ENCODE assay signal across 1 cellular context in genomic region chr16:53817812-53818211, GRCh38.
A peak's percentile ranks its signal among the peaks of the same experiment; 100 is the strongest.
TF ChIP-seq lines count a peak whose summit lies in the region.

No MANE protein-coding gene starts in this region.

TF ChIP-seq in SK-N-SH treated with all-trans-retinoic acid at 6 μM for 48 hours, 23 proteins besides CTCF, POLR2A, EP300 and RAD21 (continued from another document):
- TF ChIP-seq, protein P1, sequence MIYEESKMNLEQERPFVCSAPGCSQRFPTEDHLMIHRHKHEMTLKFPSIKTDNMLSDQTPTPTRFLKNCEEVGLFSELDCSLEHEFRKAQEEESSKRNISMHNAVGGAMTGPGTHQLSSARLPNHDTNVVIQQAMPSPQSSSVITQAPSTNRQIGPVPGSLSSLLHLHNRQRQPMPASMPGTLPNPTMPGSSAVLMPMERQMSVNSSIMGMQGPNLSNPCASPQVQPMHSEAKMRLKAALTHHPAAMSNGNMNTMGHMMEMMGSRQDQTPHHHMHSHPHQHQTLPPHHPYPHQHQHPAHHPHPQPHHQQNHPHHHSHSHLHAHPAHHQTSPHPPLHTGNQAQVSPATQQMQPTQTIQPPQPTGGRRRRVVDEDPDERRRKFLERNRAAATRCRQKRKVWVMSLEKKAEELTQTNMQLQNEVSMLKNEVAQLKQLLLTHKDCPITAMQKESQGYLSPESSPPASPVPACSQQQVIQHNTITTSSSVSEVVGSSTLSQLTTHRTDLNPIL (CRISPR knock-in tag; IDR thresholded peaks at IDR 0.05; ENCODE audit: low read depth), result peak; percentile 62; the same call in 1 of the 2 replicates
- no peak for TF ChIP-seq CSRNP3 (CRISPR knock-in tag; IDR thresholded peaks at IDR 0.05)
- TF ChIP-seq ISL1 (CRISPR knock-in tag; IDR thresholded peaks at IDR 0.05), result peak; percentile 95
- TF ChIP-seq PPARA (CRISPR knock-in tag; IDR thresholded peaks at IDR 0.05; ENCODE audit: borderline replicate concordance), result no peak
- 0 out of 2 replicates have a peak, but pooled peaks have one; percentile 32 for TF ChIP-seq ZC3H10 (CRISPR knock-in tag; IDR thresholded peaks at IDR 0.05)
